20 cellular contexts compared by ENCODE assay signal in the genomic region with DNA sequence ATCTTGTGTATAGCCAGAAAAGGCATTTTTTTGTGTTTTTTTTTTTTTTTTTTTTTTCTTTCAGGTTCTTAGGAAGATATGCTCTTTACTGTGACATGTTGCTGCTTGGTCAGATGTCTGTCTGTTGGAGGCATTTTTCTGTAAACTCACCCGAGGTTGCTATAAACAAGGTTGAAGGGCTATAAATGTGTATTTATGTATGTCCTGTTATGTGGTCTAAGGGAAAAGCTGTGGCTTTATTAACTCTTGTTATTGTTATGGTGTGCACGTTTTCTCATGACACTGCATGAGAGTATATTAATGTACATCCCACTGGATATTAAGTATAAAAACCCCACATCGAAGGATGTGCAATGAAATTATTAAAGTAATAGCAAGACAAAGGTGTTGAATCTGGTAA.
A peak's percentile ranks its signal among the peaks of the same experiment; 100 is the strongest.
DNase-seq lines count a peak whose midpoint lies in the region; ATAC-seq lines count a peak whose summit lies in the region.
"Had no signal": no experiment of that assay in that cellular context is flagged by ENCODE, and none has a peak within 500 bp of the region (broad histone marks: within the 10 kb centered on the region; RNA-seq: fewer than 3 reads in every experiment).

No MANE protein-coding gene starts in this region.

- no peaks in the 10 kb centered on the region for H3K27me3 ChIP-seq in mucosa of rectum (ENCODE audit: control insufficient read depth in 2 of 2, insufficient read depth in 2 of 2, low read length in 2 of 2)
- H3K27me3 ChIP-seq: brain microvascular endothelial cell, sigmoid colon had no signal

- H3K27ac ChIP-seq in angular gyrus (ENCODE audit: low read depth, low read length) (peak overlapping the region; percentile 63), mucosa of rectum (ENCODE audit: low read depth in 2 of 2, low read length in 2 of 2) (peak overlapping the region; percentile 43 to 52)
- H3K27ac ChIP-seq: brain microvascular endothelial cell, C4-2B, epithelial cell of prostate had no signal

- peaks cover 6% of the 10 kb centered on the region for H3K27me3 Mint-ChIP-seq in stimulated activated naive CD8-positive, alpha-beta T cell treated with anti-CD3 and anti-CD28 coated beads, Interleukin-15, Interleukin-2, amounts not matched to agents 100 ng/mL and 50 ng/mL, for 24 hours
- peaks cover 22% of the 10 kb centered on the region for H3K27me3 Mint-ChIP-seq in stimulated activated naive CD8-positive, alpha-beta T cell treated with anti-CD3 and anti-CD28 coated beads, Interleukin-15, amount 100 ng/mL, for 72 hours

- no peak overlapping the region for H3K4me3 Mint-ChIP-seq in stimulated activated naive CD8-positive, alpha-beta T cell treated with anti-CD3 and anti-CD28 coated beads, Interleukin-15, Interleukin-2, amounts not matched to agents 100 ng/mL and 50 ng/mL, for 24 hours
- no peak overlapping the region for H3K4me3 Mint-ChIP-seq in stimulated activated naive CD8-positive, alpha-beta T cell treated with anti-CD3 and anti-CD28 coated beads, Interleukin-15, amount 100 ng/mL, for 72 hours
- H3K4me3 Mint-ChIP-seq: activated CD4-positive, alpha-beta memory T cell treated with anti-CD3 and anti-CD28 coated beads, Interleukin-2, amount 10 ng/mL, durations not matched to agents 7 days and 5 days; activated naive CD4-positive, alpha-beta T cell treated with anti-CD3 and anti-CD28 coated beads, Interleukin-2, amount 50 U/mL, for 24 hours; activated T-cell treated with anti-CD3 and anti-CD28 coated beads, Interleukin-2, amount 50 U/mL, for 4 hours had no signal

- ATAC-seq in stimulated activated naive CD8-positive, alpha-beta T cell treated with anti-CD3 and anti-CD28 coated beads, Interleukin-15, amount 100 ng/mL, for 72 hours = no peak
- ATAC-seq in GM19023 (IDR thresholded peaks at IDR 0.05; ENCODE audit: unreplicated experiment) = no peak
- no peak for ATAC-seq in HG03196 (IDR thresholded peaks at IDR 0.05; ENCODE audit: unreplicated experiment)
- ATAC-seq: A549; activated T-cell treated with anti-CD3 and anti-CD28 coated beads, Interleukin-2, amount 50 U/mL, for 4 hours had no signal

- no peaks in the 10 kb centered on the region for H3K36me3 Mint-ChIP-seq in stimulated activated naive CD8-positive, alpha-beta T cell treated with anti-CD3 and anti-CD28 coated beads, Interleukin-15, Interleukin-2, amounts not matched to agents 100 ng/mL and 50 ng/mL, for 24 hours (ENCODE audit: low read depth)
- H3K36me3 Mint-ChIP-seq: activated naive CD4-positive, alpha-beta T cell treated with anti-CD3 and anti-CD28 coated beads, Interleukin-2, amount 50 U/mL, for 24 hours had no signal

- no peaks in the 10 kb centered on the region for H3K9me3 ChIP-seq in mucosa of rectum (ENCODE audit: control insufficient read depth in 2 of 2, low read length in 2 of 2)
- H3K9me3 ChIP-seq: A549, sigmoid colon had no signal

- no peak for DNase-seq in stimulated activated naive CD8-positive, alpha-beta T cell treated with anti-CD3 and anti-CD28 coated beads, Interleukin-15, amount 100 ng/mL, for 72 hours
- DNase-seq in RPMI8226 (no peak), HT-29 (ENCODE audit: low spot score) (no peak)
- DNase-seq: activated CD4-positive, alpha-beta memory T cell treated with anti-CD3 and anti-CD28 coated beads, Interleukin-2, amount 10 ng/mL, durations not matched to agents 7 days and 5 days; activated T-cell treated with anti-CD3 and anti-CD28 coated beads, Interleukin-2, amount 50 U/mL, for 4 hours; brain microvascular endothelial cell; DMS153; NCI-H187; NCI-H345; sigmoid colon; stimulated activated CD4-positive, alpha-beta T cell treated with anti-CD3 and anti-CD28 coated beads, Interleukin-1b, Interleukin-23, amount 100 ng/mL, for 48 hours had no signal

- no peaks in the 10 kb centered on the region for H3K9me3 Mint-ChIP-seq in stimulated activated naive CD8-positive, alpha-beta T cell treated with anti-CD3 and anti-CD28 coated beads, Interleukin-15, Interleukin-2, amounts not matched to agents 100 ng/mL and 50 ng/mL, for 24 hours
- H3K9me3 Mint-ChIP-seq in stimulated activated naive CD8-positive, alpha-beta T cell treated with anti-CD3 and anti-CD28 coated beads, Interleukin-15, amount 100 ng/mL, for 72 hours = no peaks in the 10 kb centered on the region
- H3K9me3 Mint-ChIP-seq: activated CD4-positive, alpha-beta memory T cell treated with anti-CD3 and anti-CD28 coated beads, Interleukin-2, amount 10 ng/mL, durations not matched to agents 7 days and 5 days; activated naive CD4-positive, alpha-beta T cell treated with anti-CD3 and anti-CD28 coated beads, Interleukin-2, amount 50 U/mL, for 24 hours; activated T-cell treated with anti-CD3 and anti-CD28 coated beads, Interleukin-2, amount 50 U/mL, for 4 hours had no signal

- peaks cover 12% of the 10 kb centered on the region for H3K4me1 Mint-ChIP-seq in stimulated activated naive CD8-positive, alpha-beta T cell treated with anti-CD3 and anti-CD28 coated beads, Interleukin-15, Interleukin-2, amounts not matched to agents 100 ng/mL and 50 ng/mL, for 24 hours (ENCODE audit: low read depth)
- no peaks in the 10 kb centered on the region for H3K4me1 Mint-ChIP-seq in stimulated activated naive CD8-positive, alpha-beta T cell treated with anti-CD3 and anti-CD28 coated beads, Interleukin-15, amount 100 ng/mL, for 72 hours
- H3K4me1 Mint-ChIP-seq: activated naive CD4-positive, alpha-beta T cell treated with anti-CD3 and anti-CD28 coated beads, Interleukin-2, amount 50 U/mL, for 24 hours had no signal

- H3K27ac Mint-ChIP-seq in stimulated activated naive CD8-positive, alpha-beta T cell treated with anti-CD3 and anti-CD28 coated beads, Interleukin-15, Interleukin-2, amounts not matched to agents 100 ng/mL and 50 ng/mL, for 24 hours = peak overlapping the region; percentile 57
- H3K27ac Mint-ChIP-seq in stimulated activated naive CD8-positive, alpha-beta T cell treated with anti-CD3 and anti-CD28 coated beads, Interleukin-15, amount 100 ng/mL, for 72 hours = no peak overlapping the region
- H3K27ac Mint-ChIP-seq: activated CD4-positive, alpha-beta memory T cell treated with anti-CD3 and anti-CD28 coated beads, Interleukin-2, amount 10 ng/mL, durations not matched to agents 7 days and 5 days; activated naive CD4-positive, alpha-beta T cell treated with anti-CD3 and anti-CD28 coated beads, Interleukin-2, amount 50 U/mL, for 24 hours had no signal

- no peak overlapping the region for H3K4me3 ChIP-seq in mucosa of rectum (ENCODE audit: low read length in 2 of 2)
- H3K4me3 ChIP-seq: A549, sigmoid colon had no signal

- H3K4me1 ChIP-seq in mucosa of rectum (ENCODE audit: control insufficient read depth in 2 of 2, insufficient read depth in 2 of 2, low read length in 2 of 2) = peaks cover 9 to 16% of the 10 kb centered on the region in 2 donors

- H3K36me3 ChIP-seq in mucosa of rectum (ENCODE audit: control insufficient read depth in 2 of 2, insufficient read depth in 2 of 2, low read length in 2 of 2) = peaks cover 0 to 2% of the 10 kb centered on the region in 2 donors
- H3K36me3 ChIP-seq: brain microvascular endothelial cell had no signal

- no peak overlapping the region for H3K9ac ChIP-seq in mucosa of rectum (ENCODE audit: low read depth in 1 of 2, low read length in 2 of 2)
